Comparison of ENCODE assay signal across 8 cellular contexts in genomic region chr2:111356413-111357022, GRCh38.
DNase-seq lines count a peak whose midpoint lies in the region; ATAC-seq, FAIRE-seq and TF ChIP-seq lines count a peak whose summit lies in the region.
"Not testable (repeated sequence)": the region's sequence is repeated elsewhere in the genome, so short reads cannot be mapped to it uniquely, and the experiment has no call there.

No MANE protein-coding gene starts in this region.

- H3K4me1 ChIP-seq in endothelial cell of umbilical vein (ENCODE audit: control insufficient read depth, extremely low read depth, insufficient read depth, low read length); right lobe of liver; transverse colon: not testable (repeated sequence)

- H3K9me1 ChIP-seq in endothelial cell of umbilical vein (replicated peaks; ENCODE audit: control insufficient read depth, extremely low read depth, insufficient read depth, low read length) = not testable (repeated sequence)

- peak; percentile 98 for FAIRE-seq in endothelial cell of umbilical vein (lab: Jason Lieb, UNC)

- no CpG with 5 or more reads among the region's 8 CpGs for WGBS in right lobe of liver (ENCODE audit: insufficient coverage, low coverage, low lambda C conversion rate, missing lambda C conversion rate)
- 14% methylated on average over 3 of the region's 8 CpGs; no CpG with 5 or more reads in 1 of the 2 donors for WGBS in transverse colon (ENCODE audit: low coverage in 1 of 2), 2 donors

- H3K9ac ChIP-seq in endothelial cell of umbilical vein (replicated peaks; ENCODE audit: extremely low read depth, insufficient read depth, low read length) = not testable (repeated sequence)

- H3K4me2 ChIP-seq in endothelial cell of umbilical vein (ENCODE audit: insufficient read depth, low read length) = not testable (repeated sequence)

- not testable (repeated sequence) for TF ChIP-seq EP300 in transverse colon (IDR thresholded peaks at IDR 0.05; ENCODE audit: low read depth)

- in situ Hi-C loops in astrocyte of the cerebellum (cut with HindIII; ENCODE audit: low sequenced_read_pairs); transverse colon (cut with MboI; ENCODE audit: low pct_ligation_motif_present in 1 of 4, low pct_unique_long_range_greater_than_20kb in 1 of 4, low sequenced_read_pairs in 3 of 4): not testable (repeated sequence)

- dilution Hi-C loops in endothelial cell of umbilical vein (cut with MboI; ENCODE audit: extremely low pct_ligation_motif_present, low sequenced_read_pairs) = not testable (repeated sequence)

- not testable (repeated sequence) for TF ChIP-seq CTCF in astrocyte of the cerebellum (IDR thresholded peaks at IDR 0.05; ENCODE audit: low read depth, low read length, missing control alignments); endothelial cell of umbilical vein (IDR thresholded peaks at IDR 0.05; ENCODE audit: extremely low read depth in 1 of 2, insufficient read depth in 1 of 2, low read depth in 1 of 2, low read length in 2 of 2); right lobe of liver (IDR thresholded peaks at IDR 0.05); transverse colon (IDR thresholded peaks at IDR 0.05)

- TF ChIP-seq POLR2A in endothelial cell of umbilical vein (IDR thresholded peaks at IDR 0.05; ENCODE audit: low read depth, low read length); right lobe of liver (IDR thresholded peaks at IDR 0.05); transverse colon (IDR thresholded peaks at IDR 0.05): not testable (repeated sequence)

- intact Hi-C loops in endothelial cell of umbilical vein (cut with micrococcal nuclease); Right ventricle myocardium superior (cut with DNase I); right lobe of liver (cut with DNase I); posterior vena cava (cut with DNase I); transverse colon (cut with DNase I; ENCODE audit: low total_unique reads): not testable (repeated sequence)

- POLR2A ChIA-PET in endothelial cell of umbilical vein (lab: Charles Lee) = not testable (repeated sequence)

- H3K79me2 ChIP-seq in endothelial cell of umbilical vein (ENCODE audit: control insufficient read depth, insufficient read depth, low read length) = not testable (repeated sequence)

- H3K27ac ChIP-seq in endothelial cell of umbilical vein (ENCODE audit: insufficient read depth, low read depth, low read length); right lobe of liver; transverse colon: not testable (repeated sequence)

- TSS peak; percentile 37 for BruUV-seq in endothelial cell of umbilical vein (replicated peaks; lab: Mats Ljungman, UMichigan)

- not testable (repeated sequence) for H3K9me3 ChIP-seq in endothelial cell of umbilical vein (replicated peaks; ENCODE audit: control insufficient read depth, insufficient read depth, low read length); right lobe of liver; transverse colon

- not testable (repeated sequence) for H2AFZ ChIP-seq in endothelial cell of umbilical vein (ENCODE audit: low read depth, low read length)

- H3K27me3 ChIP-seq in endothelial cell of umbilical vein (ENCODE audit: control insufficient read depth in 2 of 2, insufficient read depth in 2 of 2, low read length in 2 of 2); right lobe of liver; transverse colon: not testable (repeated sequence)

- not testable (repeated sequence) for H3K4me3 ChIP-seq in astrocyte of the cerebellum (ENCODE audit: low read depth, low read length); endothelial cell of umbilical vein (replicated peaks in 1 of 3; ENCODE audit: insufficient read depth in 1 of 3, low read depth in 1 of 3, low read length in 3 of 3); right lobe of liver; transverse colon

- ATAC-seq in Right ventricle myocardium superior (ENCODE audit: poor library complexity) = peak; percentile 87
- peak; percentile 93 to 98 (median 96) for ATAC-seq in right lobe of liver

- CTCF ChIA-PET in endothelial cell of umbilical vein (lab: Charles Lee) = not testable (repeated sequence)

- H3K36me3 ChIP-seq in endothelial cell of umbilical vein (ENCODE audit: control insufficient read depth in 2 of 2, extremely low read depth in 1 of 2, insufficient read depth in 2 of 2, low read length in 2 of 2); right lobe of liver; transverse colon: not testable (repeated sequence)

- not testable (repeated sequence) for H4K20me1 ChIP-seq in endothelial cell of umbilical vein (replicated peaks; ENCODE audit: control insufficient read depth, extremely low read depth, insufficient read depth, low read length)

- DNase-seq in EH (ENCODE audit: low read depth) = peak; percentile 43
- DNase-seq in NCI-H226 = peak; percentile 11
- DNase-seq in astrocyte of the cerebellum (ENCODE audit: low read depth) = peak; percentile 8
- DNase-seq in endothelial cell of umbilical vein (ENCODE audit: low read depth, low spot score) = peak; percentile 74
- peak; percentile 89 for DNase-seq in Right ventricle myocardium superior
- peak; percentile 83 to 91 (median 88) for DNase-seq in right lobe of liver
- DNase-seq in posterior vena cava (ENCODE audit: low spot score) = peak; percentile 95
- DNase-seq in transverse colon = peak; percentile 88

Comparison
In these comparisons a context has a peak if more than half of its experiments do, and no peak if none do; other contexts are left out.
1. DNase-seq: peak in every context shown above with its lines; median percentile 95 in posterior vena cava; 89 in Right ventricle myocardium superior; 88 in right lobe of liver; 88 in transverse colon; 74 in endothelial cell of umbilical vein; 43 in EH; 11 in NCI-H226; 8 in astrocyte of the cerebellum.